Comparison of ENCODE assay signal across 8 cellular contexts in genomic region chr6:37499433-37500293, GRCh38. TPM values are rescaled to one million over a fixed set of nuclear protein-coding genes. Genes with fewer than 3 reads are reported as not detected.
A peak's percentile ranks its signal among the peaks of the same experiment; 100 is the strongest.
DNase-seq lines count a peak whose midpoint lies in the region; ATAC-seq and TF ChIP-seq lines count a peak whose summit lies in the region.

CCDC167 (minus strand) TSS chr6:37499893; CDS start chr6:37499863, 30 bp downstream.

- no peaks in the 10 kb centered on the region for H3K27me3 ChIP-seq in left ventricle myocardium inferior (ENCODE audit: low read depth)
- H3K27me3 ChIP-seq in prostate gland (replicated peaks; ENCODE audit: insufficient read depth) = no peaks in the 10 kb centered on the region

- H3K27ac ChIP-seq in left ventricle myocardium inferior (replicated peaks) = peak within 1 kb of the TSS; percentile 51
- H3K27ac ChIP-seq in prostate gland = peak within 1 kb of the TSS; percentile 61 to 69

- H3K4me3 Mint-ChIP-seq in T-helper 17 cell = peak within 1 kb of the TSS; percentile 99

- TF ChIP-seq CTCF in left ventricle myocardium inferior (IDR thresholded peaks at IDR 0.05; ENCODE audit: borderline replicate concordance) (no peak), prostate gland (IDR thresholded peaks at IDR 0.05) (no peak)

- H3K9me3 ChIP-seq in T-helper 17 cell (ENCODE audit: control insufficient read depth, low read length, poor library complexity, severe bottlenecking) (no peaks in the 10 kb centered on the region), left ventricle myocardium inferior (replicated peaks) (no peaks in the 10 kb centered on the region), prostate gland (no peaks in the 10 kb centered on the region)

- peaks cover 70% of the 10 kb centered on the region for H3K4me1 Mint-ChIP-seq in T-helper 17 cell

- 1% methylated on average over 38 of the region's 38 CpGs for WGBS in prostate gland

- no peaks in the 10 kb centered on the region for H3K36me3 ChIP-seq in left ventricle myocardium inferior
- no peaks in the 10 kb centered on the region for H3K36me3 ChIP-seq in prostate gland

- peak within 1 kb of the TSS; percentile 100 for H3K27ac Mint-ChIP-seq in T-helper 17 cell

- ATAC-seq in GM18499 (IDR thresholded peaks at IDR 0.05; ENCODE audit: insufficient read depth, unreplicated experiment) (peak; percentile 65), HG02943 (IDR thresholded peaks at IDR 0.05; ENCODE audit: low read depth, unreplicated experiment) (peak; percentile 90), T-helper 17 cell (peak; percentile 61)

- peak within 1 kb of the TSS; percentile 71 for H3K4me3 ChIP-seq in left ventricle myocardium inferior
- peak within 1 kb of the TSS; percentile 59 to 61 for H3K4me3 ChIP-seq in prostate gland

- peaks cover 12% of the 10 kb centered on the region for H3K4me1 ChIP-seq in left ventricle myocardium inferior
- H3K4me1 ChIP-seq in prostate gland (replicated peaks) = no peaks in the 10 kb centered on the region

- no peaks in the 10 kb centered on the region for H3K27me3 Mint-ChIP-seq in T-helper 17 cell

- DNase-seq in NCI-H187 (lab: John Stamatoyannopoulos, UW) (peak; percentile 95 to 96), T-helper 17 cell (peak; percentile 90 to 95 (median 93)), amniotic stem cell (lab: John Stamatoyannopoulos, UW) (peak; percentile 88), left ventricle myocardium inferior (peak; percentile 94), prostate gland (ENCODE audit: low spot score) (peak; percentile 86), ureter (ENCODE audit: low spot score) (peak; percentile 94)

- intact Hi-C loops in left ventricle myocardium inferior (cut with micrococcal nuclease) = no loop called here
- intact Hi-C loops in prostate gland (cut with DNase I) = no loop called here

- H3K36me3 Mint-ChIP-seq in T-helper 17 cell (ENCODE audit: low read depth) = peaks cover 3% of the 10 kb centered on the region

- peak; percentile 20 for TF ChIP-seq POLR2A in prostate gland (IDR thresholded peaks at IDR 0.05)

RNA-seq across cellular contexts. Expression of gene CCDC167, which starts in this region (rescaled TPM):
- total RNA-seq in T-helper 17 cell (10 to 100 TPM; 29.6 to 43.7 TPM), left ventricle myocardium inferior (28.1 TPM), prostate gland (10 to 100 TPM; 46.9 to 54.6 TPM), ureter (10.0 TPM)

Comparison
In these comparisons a context has a peak if more than half of its experiments do, and no peak if none do; other contexts are left out.
1. Peak in every context shown above with its lines: DNase-seq, ATAC-seq, H3K4me3 ChIP-seq and H3K27ac ChIP-seq.